ENCODE assay signal across 15 cellular contexts in the genomic region with DNA sequence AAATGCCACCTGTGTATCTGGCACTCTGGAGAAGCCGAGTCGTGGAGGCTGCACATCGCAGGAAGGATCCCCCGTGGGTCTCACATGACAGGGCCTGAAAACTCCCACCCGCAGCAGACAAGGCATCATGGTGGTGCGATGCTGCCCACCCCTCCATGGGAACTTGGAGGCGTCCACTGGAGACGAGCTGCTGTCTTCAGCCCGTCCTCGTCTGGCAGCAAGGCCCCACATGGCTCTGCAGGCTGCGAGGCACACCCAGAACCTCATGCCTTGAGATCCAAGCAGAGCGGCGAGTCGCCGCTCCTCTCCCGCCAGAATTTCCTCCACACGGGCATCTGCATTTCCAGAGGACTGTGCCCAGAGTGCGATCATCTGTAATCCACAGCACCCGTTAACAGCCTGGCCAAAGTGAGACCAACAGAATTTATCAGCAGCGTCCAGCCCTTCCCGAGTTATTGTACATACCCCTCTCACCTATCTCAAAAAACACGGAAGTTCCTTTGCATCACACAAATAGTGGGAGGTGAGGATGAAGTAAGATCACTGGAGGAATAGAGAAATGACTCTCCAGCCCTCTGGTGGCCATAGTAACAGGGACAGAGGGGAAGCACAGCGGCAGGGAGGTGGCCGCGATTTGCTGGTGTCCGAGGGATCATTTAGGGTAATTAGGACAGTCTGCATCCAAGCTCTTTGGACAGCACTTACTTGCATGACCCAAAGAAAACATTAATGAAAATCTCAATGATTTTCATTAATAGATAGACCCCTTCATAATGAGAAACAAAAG.
DNase-seq lines count a peak whose midpoint lies in the region; ATAC-seq lines count a peak whose summit lies in the region.
"Had no signal": no experiment of that assay in that cellular context is flagged by ENCODE, and none has a peak within 500 bp of the region (broad histone marks: within the 10 kb centered on the region; RNA-seq: fewer than 3 reads in every experiment).

No MANE protein-coding gene starts in this region.

- no peak overlapping the region for H3K4me3 Mint-ChIP-seq in activated CD4-positive, alpha-beta T cell treated with anti-CD3 and anti-CD28 coated beads, Interleukin-2, amount 10 ng/mL, durations not matched to agents 24 days and 14 days
- no peak overlapping the region for H3K4me3 Mint-ChIP-seq in IgD-negative memory B cell
- H3K4me3 Mint-ChIP-seq in stimulated activated memory B cell treated with anti-CD40 and anti-IgM and Interleukin-4, amounts not matched to agents 10 μg/mL and 1 μg/mL and 100 μg/mL, for 72 hours, result no peak overlapping the region

- peak overlapping the region; percentile 77 for H3K27ac Mint-ChIP-seq in activated CD4-positive, alpha-beta T cell treated with anti-CD3 and anti-CD28 coated beads, Interleukin-2, amount 10 ng/mL, durations not matched to agents 24 days and 14 days
- peak overlapping the region in 2 of 3 donors; percentile 28 to 35 for H3K27ac Mint-ChIP-seq in IgD-negative memory B cell
- H3K27ac Mint-ChIP-seq in stimulated activated memory B cell treated with anti-CD40 and anti-IgM and Interleukin-4, amounts not matched to agents 10 μg/mL and 1 μg/mL and 100 μg/mL, for 72 hours, result peak overlapping the region; percentile 44

- intact Hi-C loops in activated CD4-positive, alpha-beta T cell treated with anti-CD3 and anti-CD28 coated beads, Interleukin-2, amount 10 ng/mL, durations not matched to agents 24 days and 14 days (cut with micrococcal nuclease), result no loop called here

- no peak for ATAC-seq in stimulated activated memory B cell treated with anti-CD40 and anti-IgM and Interleukin-4, amounts not matched to agents 10 μg/mL and 1 μg/mL and 100 μg/mL, for 72 hours
- ATAC-seq: left lung had no signal

- H3K9me3 Mint-ChIP-seq in activated CD4-positive, alpha-beta T cell treated with anti-CD3 and anti-CD28 coated beads, Interleukin-2, amount 10 ng/mL, durations not matched to agents 24 days and 14 days, result no peaks in the 10 kb centered on the region
- no peaks in the 10 kb centered on the region for H3K9me3 Mint-ChIP-seq in IgD-negative memory B cell
- H3K9me3 Mint-ChIP-seq in stimulated activated memory B cell treated with anti-CD40 and anti-IgM and Interleukin-4, amounts not matched to agents 10 μg/mL and 1 μg/mL and 100 μg/mL, for 72 hours, result no peaks in the 10 kb centered on the region

- peak overlapping the region; percentile 52 for H3K27ac ChIP-seq in cingulate gyrus (ENCODE audit: low read depth, low read length)
- H3K27ac ChIP-seq: A549, ascending aorta, left lung had no signal

- H3K4me1 Mint-ChIP-seq in activated CD4-positive, alpha-beta T cell treated with anti-CD3 and anti-CD28 coated beads, Interleukin-2, amount 10 ng/mL, durations not matched to agents 24 days and 14 days, result peaks cover 40% of the 10 kb centered on the region
- H3K4me1 Mint-ChIP-seq in IgD-negative memory B cell, result peaks cover 0 to 3% (median 2%) of the 10 kb centered on the region in 3 donors
- peaks cover 46% of the 10 kb centered on the region for H3K4me1 Mint-ChIP-seq in stimulated activated memory B cell treated with anti-CD40 and anti-IgM and Interleukin-4, amounts not matched to agents 10 μg/mL and 1 μg/mL and 100 μg/mL, for 72 hours

- no peak for DNase-seq in activated CD4-positive, alpha-beta T cell treated with anti-CD3 and anti-CD28 coated beads, Interleukin-2, amount 10 ng/mL, durations not matched to agents 24 days and 14 days
- DNase-seq in activated CD4-positive, alpha-beta T cell treated with anti-CD3 and anti-CD28 coated beads, Interleukin-2, amount 50 U/mL, for 48 hours, result no peak
- DNase-seq in activated gamma-delta T cell (lab: John Stamatoyannopoulos, UW) (no peak), GM19240 (ENCODE audit: insufficient read length, low spot score) (no peak), dermis blood vessel endothelial cell (no peak)
- DNase-seq: left lung; NCI-H2029 treated with DMSO at 0.1 percent for 48 hours; retina; stimulated activated CD4-positive, alpha-beta T cell treated with anti-CD3 and anti-CD28 coated beads, Interleukin-4, amount 100 ng/mL, for 24 hours; T-helper 9 cell had no signal

- H3K27me3 Mint-ChIP-seq in activated CD4-positive, alpha-beta T cell treated with anti-CD3 and anti-CD28 coated beads, Interleukin-2, amount 10 ng/mL, durations not matched to agents 24 days and 14 days, result no peaks in the 10 kb centered on the region
- H3K27me3 Mint-ChIP-seq in IgD-negative memory B cell, result no peaks in the 10 kb centered on the region
- H3K27me3 Mint-ChIP-seq in stimulated activated memory B cell treated with anti-CD40 and anti-IgM and Interleukin-4, amounts not matched to agents 10 μg/mL and 1 μg/mL and 100 μg/mL, for 72 hours, result no peaks in the 10 kb centered on the region

- H3K36me3 Mint-ChIP-seq in activated CD4-positive, alpha-beta T cell treated with anti-CD3 and anti-CD28 coated beads, Interleukin-2, amount 10 ng/mL, durations not matched to agents 24 days and 14 days (ENCODE audit: low read depth), result peaks cover 85% of the 10 kb centered on the region
- peaks cover 3% of the 10 kb centered on the region for H3K36me3 Mint-ChIP-seq in IgD-negative memory B cell
- peaks cover 70% of the 10 kb centered on the region for H3K36me3 Mint-ChIP-seq in stimulated activated memory B cell treated with anti-CD40 and anti-IgM and Interleukin-4, amounts not matched to agents 10 μg/mL and 1 μg/mL and 100 μg/mL, for 72 hours
